29 cellular contexts compared by ENCODE assay signal in genomic region chr14:85475113-85475512, GRCh38. TPM values are rescaled to one million over a fixed set of nuclear protein-coding genes. Genes with fewer than 3 reads are reported as not detected.
A peak's percentile ranks its signal among the peaks of the same experiment; 100 is the strongest.
DNase-seq lines count a peak whose midpoint lies in the region; ATAC-seq and TF ChIP-seq lines count a peak whose summit lies in the region.
"Had no signal": no experiment of that assay in that cellular context is flagged by ENCODE, and none has a peak within 500 bp of the region (broad histone marks: within the 10 kb centered on the region; RNA-seq: fewer than 3 reads in every experiment).

No MANE protein-coding gene starts in this region.

- no peak overlapping the region for H3K4ac ChIP-seq in mesenchymal stem cell (ENCODE audit: low read depth in 1 of 2, low read length in 2 of 2)

- DNase-seq in Right ventricle myocardium superior (no peak), cardiac septum (ENCODE audit: low spot score) (no peak), fibroblast of mammary gland (ENCODE audit: low read depth) (peak; percentile 31), mesenchymal stem cell (no peak), erythroblast (lab: John Stamatoyannopoulos, UW) (no peak)
- DNase-seq in activated CD4-positive, alpha-beta memory T cell treated with anti-CD3 and anti-CD28 coated beads for 36 hours, result no peak
- DNase-seq in stimulated activated CD4-positive, alpha-beta T cell treated with anti-CD3 and anti-CD28 coated beads, Interleukin-4, amount 100 ng/mL, for 24 hours, result no peak
- DNase-seq: activated CD4-positive, alpha-beta T cell treated with anti-CD3 and anti-CD28 coated beads, Interleukin-2, amount 10 ng/mL, durations not matched to agents 24 days and 14 days; activated CD8-positive, alpha-beta memory T cell treated with anti-CD3 and anti-CD28 coated beads, Interleukin-2, amount 10 ng/mL, durations not matched to agents 7 days and 5 days; activated naive CD4-positive, alpha-beta T cell treated with anti-CD3 and anti-CD28 coated beads for 36 hours; activated T-cell treated with anti-CD3 and anti-CD28 coated beads, Interleukin-2, amount 50 U/mL, for 72 hours; DMS79; foreskin keratinocyte; H9; immature natural killer cell; left lung; NCI-H1092; NCI-H187; NCI-H2171 treated with DMSO at 0.1 percent for 48 hours; NCI-H524 treated with DMSO at 0.1 percent for 48 hours; stimulated activated CD4-positive, alpha-beta T cell treated with anti-CD3 and anti-CD28 coated beads, Interleukin-1b, Interleukin-23, amount 100 ng/mL, for 48 hours; upper lobe of left lung had no signal

- no peak overlapping the region for H3K18ac ChIP-seq in mesenchymal stem cell (ENCODE audit: low read depth in 1 of 2, low read length in 2 of 2)

- no peak overlapping the region for H2AFZ ChIP-seq in mesenchymal stem cell (ENCODE audit: low read depth, low read length)

- CTCF ChIA-PET in activated CD4-positive, alpha-beta memory T cell treated with anti-CD3 and anti-CD28 coated beads for 36 hours (lab: Charles Lee), result interaction anchor here (0.7 kb wide), 1 partner anchor 275 kb away, joined by 5 read pairs; no protein-coding TSS in a partner anchor

- no peak overlapping the region for H2BK15ac ChIP-seq in mesenchymal stem cell (ENCODE audit: low read depth, poor library complexity, severe bottlenecking)

- peaks cover 3% of the 10 kb centered on the region for H3K4me1 ChIP-seq in mesenchymal stem cell (ENCODE audit: control insufficient read depth, insufficient read depth, low read depth, low read length)
- H3K4me1 ChIP-seq: BLaER1 had no signal

- no peak overlapping the region for H2AK5ac ChIP-seq in mesenchymal stem cell (ENCODE audit: low read length, severe bottlenecking)

- H2BK12ac ChIP-seq in mesenchymal stem cell (ENCODE audit: low read length in 2 of 2), result no peak overlapping the region

- no peaks in the 10 kb centered on the region for H3K4me1 Mint-ChIP-seq in activated CD4-positive, alpha-beta memory T cell treated with anti-CD3 and anti-CD28 coated beads for 36 hours (ENCODE audit: low read depth)
- H3K4me1 Mint-ChIP-seq: activated CD4-positive, alpha-beta T cell treated with anti-CD3 and anti-CD28 coated beads, Interleukin-2, amount 10 ng/mL, durations not matched to agents 24 days and 14 days; activated CD8-positive, alpha-beta memory T cell treated with anti-CD3 and anti-CD28 coated beads, Interleukin-2, amount 10 ng/mL, durations not matched to agents 7 days and 5 days; central memory CD8-positive, alpha-beta T cell; immature natural killer cell had no signal

- no peak overlapping the region for H3K27ac ChIP-seq in mesenchymal stem cell (ENCODE audit: low read length, poor library complexity, severe bottlenecking)
- H3K27ac ChIP-seq: BLaER1, foreskin keratinocyte, left lung, VCaP had no signal

- H3K27me3 ChIP-seq in mesenchymal stem cell (ENCODE audit: control insufficient read depth in 1 of 2, insufficient read depth in 1 of 2, low read length in 2 of 2), result no peaks in the 10 kb centered on the region
- H3K27me3 ChIP-seq: BLaER1, foreskin keratinocyte, left lung, upper lobe of left lung had no signal

- no peaks in the 10 kb centered on the region for H3K27me3 Mint-ChIP-seq in activated CD4-positive, alpha-beta memory T cell treated with anti-CD3 and anti-CD28 coated beads for 36 hours
- H3K27me3 Mint-ChIP-seq: activated CD4-positive, alpha-beta T cell treated with anti-CD3 and anti-CD28 coated beads, Interleukin-2, amount 10 ng/mL, durations not matched to agents 24 days and 14 days; activated CD8-positive, alpha-beta memory T cell treated with anti-CD3 and anti-CD28 coated beads, Interleukin-2, amount 10 ng/mL, durations not matched to agents 7 days and 5 days; central memory CD8-positive, alpha-beta T cell had no signal

- no peak overlapping the region for H3K23ac ChIP-seq in mesenchymal stem cell (ENCODE audit: low read length in 2 of 2)

- no peak overlapping the region for H2BK5ac ChIP-seq in mesenchymal stem cell (ENCODE audit: low read depth, low read length, poor library complexity, severe bottlenecking)

- WGBS in mesenchymal stem cell, result 100% methylated on average over 2 of the region's 3 CpGs

- H3K14ac ChIP-seq in mesenchymal stem cell (ENCODE audit: low read length in 2 of 2), result no peak overlapping the region

- no peak for TF ChIP-seq CTCF in fibroblast of mammary gland (conservative IDR thresholded peaks at IDR 0.05; ENCODE audit: control insufficient read depth, insufficient read depth, low read depth, low read length)

- POLR2A ChIA-PET in activated CD4-positive, alpha-beta memory T cell treated with anti-CD3 and anti-CD28 coated beads for 36 hours (lab: Charles Lee), result no interaction called here

- peak; percentile 55 for ATAC-seq in Right ventricle myocardium superior (ENCODE audit: poor library complexity)
- no peak for ATAC-seq in HG03196 (IDR thresholded peaks at IDR 0.05; ENCODE audit: unreplicated experiment)
- ATAC-seq: activated CD8-positive, alpha-beta memory T cell treated with anti-CD3 and anti-CD28 coated beads, Interleukin-2, amount 10 ng/mL, durations not matched to agents 7 days and 5 days; activated T-cell treated with anti-CD3 and anti-CD28 coated beads, Interleukin-2, amount 50 U/mL, for 72 hours; foreskin keratinocyte had no signal

- H4K91ac ChIP-seq in mesenchymal stem cell (ENCODE audit: low read length), result no peak overlapping the region

- H3K9me3 ChIP-seq in mesenchymal stem cell (ENCODE audit: control insufficient read depth, low read length), result no peaks in the 10 kb centered on the region
- H3K9me3 ChIP-seq: BLaER1, Caco-2, left lung, upper lobe of left lung had no signal

- no peaks in the 10 kb centered on the region for H3K79me1 ChIP-seq in mesenchymal stem cell (replicated peaks; ENCODE audit: low read length, poor library complexity, severe bottlenecking)

- no peaks in the 10 kb centered on the region for H3K9me3 Mint-ChIP-seq in activated CD4-positive, alpha-beta memory T cell treated with anti-CD3 and anti-CD28 coated beads for 36 hours
- H3K9me3 Mint-ChIP-seq: activated CD4-positive, alpha-beta T cell treated with anti-CD3 and anti-CD28 coated beads, Interleukin-2, amount 10 ng/mL, durations not matched to agents 24 days and 14 days; H9 had no signal

- no peak overlapping the region for H3K4me3 Mint-ChIP-seq in activated CD4-positive, alpha-beta memory T cell treated with anti-CD3 and anti-CD28 coated beads for 36 hours
- H3K4me3 Mint-ChIP-seq: activated CD4-positive, alpha-beta T cell treated with anti-CD3 and anti-CD28 coated beads, Interleukin-2, amount 10 ng/mL, durations not matched to agents 24 days and 14 days; activated CD8-positive, alpha-beta memory T cell treated with anti-CD3 and anti-CD28 coated beads, Interleukin-2, amount 10 ng/mL, durations not matched to agents 7 days and 5 days; activated naive CD4-positive, alpha-beta T cell treated with anti-CD3 and anti-CD28 coated beads for 36 hours; activated T-cell treated with anti-CD3 and anti-CD28 coated beads, Interleukin-2, amount 50 U/mL, for 72 hours; central memory CD8-positive, alpha-beta T cell; H9; immature natural killer cell had no signal

- intact Hi-C loops in Right ventricle myocardium superior (cut with DNase I), result no loop called here
- intact Hi-C loops in cardiac septum (cut with DNase I), result loop anchor here (5.0 kb wide), 1 partner anchor 52 kb away; no protein-coding TSS in a partner anchor
- intact Hi-C loops in activated CD4-positive, alpha-beta memory T cell treated with anti-CD3 and anti-CD28 coated beads for 36 hours (cut with micrococcal nuclease), result no loop called here

- no peak overlapping the region for H3K27ac Mint-ChIP-seq in activated CD4-positive, alpha-beta memory T cell treated with anti-CD3 and anti-CD28 coated beads for 36 hours
- H3K27ac Mint-ChIP-seq: activated CD4-positive, alpha-beta T cell treated with anti-CD3 and anti-CD28 coated beads, Interleukin-2, amount 10 ng/mL, durations not matched to agents 24 days and 14 days; activated CD8-positive, alpha-beta memory T cell treated with anti-CD3 and anti-CD28 coated beads, Interleukin-2, amount 10 ng/mL, durations not matched to agents 7 days and 5 days; activated naive CD4-positive, alpha-beta T cell treated with anti-CD3 and anti-CD28 coated beads for 36 hours; activated T-cell treated with anti-CD3 and anti-CD28 coated beads, Interleukin-2, amount 50 U/mL, for 72 hours; H9; immature natural killer cell had no signal

- no peak for TF ChIP-seq POLR2A in erythroblast (IDR thresholded peaks at IDR 0.05; ENCODE audit: low read length)

- peak overlapping the region; percentile 45 for H3K9ac ChIP-seq in mesenchymal stem cell (ENCODE audit: low read length)
- H3K9ac ChIP-seq: BLaER1 had no signal

- H3K36me3 ChIP-seq in mesenchymal stem cell (ENCODE audit: control insufficient read depth in 1 of 2, insufficient read depth in 2 of 2, low read depth in 1 of 2, low read length in 2 of 2), result no peaks in the 10 kb centered on the region
- H3K36me3 ChIP-seq: BLaER1, left lung, upper lobe of left lung had no signal

- no peaks in the 10 kb centered on the region for H3K36me3 Mint-ChIP-seq in activated CD4-positive, alpha-beta memory T cell treated with anti-CD3 and anti-CD28 coated beads for 36 hours
- H3K36me3 Mint-ChIP-seq: activated CD8-positive, alpha-beta memory T cell treated with anti-CD3 and anti-CD28 coated beads, Interleukin-2, amount 10 ng/mL, durations not matched to agents 7 days and 5 days; immature natural killer cell had no signal

- H3K4me3 ChIP-seq in fibroblast of mammary gland (ENCODE audit: control insufficient read depth, low read depth, low read length), result no peak overlapping the region
- no peak overlapping the region for H3K4me3 ChIP-seq in mesenchymal stem cell (ENCODE audit: insufficient read depth in 1 of 2, low read depth in 1 of 2, low read length in 2 of 2)
- H3K4me3 ChIP-seq: BLaER1, left lung, skin epidermis, upper lobe of left lung had no signal

- no peak overlapping the region for H3K4me2 ChIP-seq in mesenchymal stem cell (ENCODE audit: low read length, poor library complexity, severe bottlenecking)
- H3K4me2 ChIP-seq: BLaER1 had no signal

- H2BK120ac ChIP-seq in mesenchymal stem cell (ENCODE audit: low read depth, low read length), result no peak overlapping the region

- H4K8ac ChIP-seq in mesenchymal stem cell (ENCODE audit: low read length), result no peak overlapping the region

RNA-seq across cellular contexts. Expression of gene FLRT2, which starts 54.8 kb away (rescaled TPM):
- total RNA-seq in Right ventricle myocardium superior (3.0 TPM), cardiac septum (6.3 TPM)
- polyA plus RNA-seq in mesenchymal stem cell (2013, experiment 1 of 2), result 11.8 TPM
- 11.0 TPM for polyA plus RNA-seq in mesenchymal stem cell (2013, experiment 2 of 2)
- total RNA-seq in activated CD4-positive, alpha-beta memory T cell treated with anti-CD3 and anti-CD28 coated beads for 36 hours, result not detected
- total RNA-seq: activated CD4-positive, alpha-beta T cell treated with anti-CD3 and anti-CD28 coated beads, Interleukin-2, amount 10 ng/mL, durations not matched to agents 24 days and 14 days; activated CD8-positive, alpha-beta memory T cell treated with anti-CD3 and anti-CD28 coated beads, Interleukin-2, amount 10 ng/mL, durations not matched to agents 7 days and 5 days; activated naive CD4-positive, alpha-beta T cell treated with anti-CD3 and anti-CD28 coated beads for 36 hours; activated T-cell treated with anti-CD3 and anti-CD28 coated beads, Interleukin-2, amount 50 U/mL, for 72 hours; T-helper 2 cell treated with Interferon-gamma antibody and Interleukin-4, amounts not matched to agents 100 ng/mL and 5 ng/mL, for 36 hours had no signal
- polyA plus RNA-seq: immature natural killer cell had no signal
